In genomic region chr6:43786664-43787329, GRCh38 we compare ENCODE assay signal across 17 cellular contexts. TPM values are rescaled to one million over a fixed set of nuclear protein-coding genes. Genes with fewer than 3 reads are reported as not detected.
A peak's percentile ranks its signal among the peaks of the same experiment; 100 is the strongest.
DNase-seq lines count a peak whose midpoint lies in the region; ATAC-seq and TF ChIP-seq lines count a peak whose summit lies in the region.
"Had no signal": no experiment of that assay in that cellular context is flagged by ENCODE, and none has a peak within 500 bp of the region (broad histone marks: within the 10 kb centered on the region; RNA-seq: fewer than 3 reads in every experiment).

No MANE protein-coding gene starts in this region.

- 0 out of 22 replicates have a peak overlapping the region, but pooled peaks of 1 of the 11 experiments have one; percentile 7 for H3K9ac ChIP-seq in BLaER1 treated with 17β-estradiol and CSF1 and Interleukin-3, amounts not matched to agents 10 nM and 100 nM
- H3K9ac ChIP-seq: SK-N-SH had no signal

- peaks cover 27 to 62% (median 47%) of the 10 kb centered on the region in 11 experiments; a peak in 21 of 22 replicates for H4K20me1 ChIP-seq in BLaER1 treated with 17β-estradiol and CSF1 and Interleukin-3, amounts not matched to agents 10 nM and 100 nM

- peak overlapping the region in 6 of 11 experiments; percentile 10 to 92 (median 18); a peak in 7 of 22 replicates for H3K27ac ChIP-seq in BLaER1 treated with 17β-estradiol and CSF1 and Interleukin-3, amounts not matched to agents 10 nM and 100 nM
- H3K27ac ChIP-seq in body of pancreas: peak overlapping the region in 3 of 4 donors; percentile 14 to 45 (median 23)
- H3K27ac ChIP-seq: ascending aorta, coronary artery, foreskin keratinocyte had no signal

- no peaks in the 10 kb centered on the region for H3K27me3 ChIP-seq in BLaER1 treated with 17β-estradiol and CSF1 and Interleukin-3, amounts not matched to agents 10 nM and 100 nM
- H3K27me3 ChIP-seq in body of pancreas: no peaks in the 10 kb centered on the region
- H3K27me3 ChIP-seq: ascending aorta, foreskin keratinocyte had no signal

- no peak overlapping the region for H3K4me2 ChIP-seq in BLaER1 treated with 17β-estradiol and CSF1 and Interleukin-3, amounts not matched to agents 10 nM and 100 nM
- H3K4me2 ChIP-seq: SK-N-SH had no signal

- H3K4me3 ChIP-seq in BLaER1 treated with 17β-estradiol and CSF1 and Interleukin-3, amounts not matched to agents 10 nM and 100 nM: no peak overlapping the region
- H3K4me3 ChIP-seq in body of pancreas: no peak overlapping the region
- H3K4me3 ChIP-seq in mucosa of descending colon: no peak overlapping the region
- H3K4me3 ChIP-seq: ascending aorta, coronary artery had no signal

- peaks cover 44 to 92% (median 68%) of the 10 kb centered on the region in 10 experiments for H3K4me1 ChIP-seq in BLaER1 treated with 17β-estradiol and CSF1 and Interleukin-3, amounts not matched to agents 10 nM and 100 nM
- H3K4me1 ChIP-seq in body of pancreas (peaks cover 28% of the 10 kb centered on the region), mucosa of descending colon (ENCODE audit: low read depth) (no peaks in the 10 kb centered on the region)
- H3K4me1 ChIP-seq: ascending aorta, foreskin keratinocyte had no signal

- no peak for ATAC-seq in body of pancreas
- peak; percentile 36 for ATAC-seq in mucosa of descending colon
- no peak for ATAC-seq in HG03571 (IDR thresholded peaks at IDR 0.05; ENCODE audit: unreplicated experiment)
- ATAC-seq in HG03039 (IDR thresholded peaks at IDR 0.05; ENCODE audit: unreplicated experiment): no peak
- ATAC-seq: foreskin keratinocyte had no signal

- TF ChIP-seq CTCF in body of pancreas (IDR thresholded peaks at IDR 0.05) (no peak), mucosa of descending colon (IDR thresholded peaks at IDR 0.05) (no peak)

- no peak for TF ChIP-seq POLR2A in body of pancreas (IDR thresholded peaks at IDR 0.05)

- intact Hi-C loops in body of pancreas (cut with DNase I): no loop called here
- intact Hi-C loops in mucosa of descending colon (cut with DNase I, micrococcal nuclease): no loop called here

- peaks cover 41 to 55% (median 51%) of the 10 kb centered on the region in 11 experiments for H3K36me3 ChIP-seq in BLaER1 treated with 17β-estradiol and CSF1 and Interleukin-3, amounts not matched to agents 10 nM and 100 nM
- H3K36me3 ChIP-seq in body of pancreas (replicated peaks in 1 of 2; ENCODE audit: insufficient read depth in 1 of 2, low read depth in 2 of 2) (peaks cover 4 to 16% of the 10 kb centered on the region in 2 donors), mucosa of descending colon (ENCODE audit: low read depth) (peaks cover 4% of the 10 kb centered on the region)

- no peaks in the 10 kb centered on the region for H3K9me3 ChIP-seq in BLaER1 treated with 17β-estradiol and CSF1 and Interleukin-3, amounts not matched to agents 10 nM and 100 nM (replicated peaks in 1 of 11)
- H3K9me3 ChIP-seq in body of pancreas (no peaks in the 10 kb centered on the region), mucosa of descending colon (no peaks in the 10 kb centered on the region)
- H3K9me3 ChIP-seq: ascending aorta, SK-N-SH had no signal

- 8 to 15% methylated on average over 1 of the region's 1 CpG for WGBS in body of pancreas, 2 donors

- DNase-seq in M059J (ENCODE audit: low read depth) (peak; percentile 61), body of pancreas (peak in 3 of 4 donors; percentile 48 to 57 (median 49)), mucosa of descending colon (no peak), iPS-NIHi11 (ENCODE audit: low spot score) (no peak)
- DNase-seq: activated CD4-positive, alpha-beta T cell treated with anti-CD3 and anti-CD28 coated beads for 48 hours; activated CD8-positive, alpha-beta memory T cell treated with anti-CD3 and anti-CD28 coated beads, Interleukin-2, amount 50 U/mL, for 48 hours; foreskin keratinocyte; NCI-H1105 treated with DMSO at 0.1 percent for 48 hours; occipital lobe; SK-N-SH; stimulated activated CD4-positive, alpha-beta T cell treated with anti-CD3 and anti-CD28 coated beads, Interleukin-2, amount 100 ng/mL, for 24 hours; T1000 had no signal

RNA-seq across cellular contexts. Expression of gene VEGFA, which starts 16.8 kb away (rescaled TPM):
- 41.2 and 65.8 TPM in 2 replicates for total RNA-seq in M059J (2014; rRNA removed; shearing (Covaris generic))
- total RNA-seq in body of pancreas: 100 to 1,000 TPM in 1 of 2 donors, 10 to 100 TPM in 1; 84.8 to 272 TPM
- 100 to 1,000 TPM in 1 of 3 donors, 10 to 100 TPM in 2; 89.4 to 165 (median 94.7) TPM for total RNA-seq in mucosa of descending colon

Comparison
In these comparisons a context has a peak if more than half of its experiments do, and no peak if none do; other contexts are left out.
1. DNase-seq: peak in M059J (single experiment) and body of pancreas (3 of 4); none in mucosa of descending colon (0 of 3) and iPS-NIHi11 (single experiment).